Comparison of ENCODE assay signal across 31 cellular contexts in genomic region chr1:5809207-5809788, GRCh38.
"Had no signal": no experiment of that assay in that cellular context is flagged by ENCODE, and none has a peak within 500 bp of the region (broad histone marks: within the 10 kb centered on the region; RNA-seq: fewer than 3 reads in every experiment).

No MANE protein-coding gene starts in this region.

- H3K27ac Mint-ChIP-seq: dendritic cell treated with granulocyte-macrophage colony-stimulating factor and Interleukin-4, amounts not matched to agents 40 ng/mL and 50 ng/mL, for 4 days; endodermal cell; mesothelial cell of epicardium; naive B cell; natural killer cell treated with Interleukin-12 subunit alpha and Interleukin-12 subunit beta and Interleukin-15 and Interleukin-18, amount 100 ng/mL, for 72 hours; neural progenitor cell; progenitor cell of endocrine pancreas; stimulated activated naive CD8-positive, alpha-beta T cell treated with anti-CD3 and anti-CD28 coated beads, Interleukin-15, amount 100 ng/mL, for 72 hours; type B pancreatic cell had no signal

- H3K4me1 ChIP-seq: gastrocnemius medialis, left lung, neural progenitor cell, parathyroid adenoma, thyroid gland, uterus had no signal

- ATAC-seq: esophagus mucosa; gastrocnemius medialis; left cardiac atrium; left lung; mucosa of descending colon; natural killer cell treated with Interleukin-12 subunit alpha and Interleukin-12 subunit beta and Interleukin-15 and Interleukin-18, amount 100 ng/mL, for 72 hours; sciatic nerve; stimulated activated naive CD8-positive, alpha-beta T cell treated with anti-CD3 and anti-CD28 coated beads, Interleukin-15, amount 100 ng/mL, for 72 hours had no signal

- FAIRE-seq: colon, islet of Langerhans had no signal

- H3K4me1 Mint-ChIP-seq: endodermal cell; mesothelial cell of epicardium; naive B cell; stimulated activated naive CD8-positive, alpha-beta T cell treated with anti-CD3 and anti-CD28 coated beads, Interleukin-15, amount 100 ng/mL, for 72 hours had no signal

- H3K36me3 Mint-ChIP-seq: mesothelial cell of epicardium; naive B cell; natural killer cell treated with Interleukin-12 subunit alpha and Interleukin-12 subunit beta and Interleukin-15 and Interleukin-18, amount 100 ng/mL, for 72 hours; neural progenitor cell; type B pancreatic cell had no signal

- H2AFZ ChIP-seq: neural progenitor cell, parathyroid adenoma had no signal

- DNase-seq: effector CD8-positive, alpha-beta T cell; endodermal cell; foreskin fibroblast; gastrocnemius medialis; head of caudate nucleus; left cardiac atrium; mesenchymal stem cell; mucosa of descending colon; naive B cell; stimulated activated CD4-positive, alpha-beta T cell treated with anti-CD3 and anti-CD28 coated beads, Interleukin-12 subunit alpha, Interleukin-12 subunit beta, amount 100 ng/mL, for 4 hours; stimulated activated CD4-positive, alpha-beta T cell treated with anti-CD3 and anti-CD28 coated beads, Interleukin-1b, Interleukin-23, amount 100 ng/mL, for 48 hours; stimulated activated CD4-positive, alpha-beta T cell treated with anti-CD3 and anti-CD28 coated beads, Interleukin-4, amount 100 ng/mL, for 1 hour; stimulated activated CD8-positive, alpha-beta memory T cell treated with anti-CD3 and anti-CD28 coated beads, Interleukin-4, amount 100 ng/mL, for 48 hours; stimulated activated naive CD4-positive, alpha-beta T cell; stimulated activated naive CD8-positive, alpha-beta T cell treated with anti-CD3 and anti-CD28 coated beads, Interleukin-15, amount 100 ng/mL, for 72 hours; thyroid gland; uterus had no signal

- H3K4me3 ChIP-seq: gastrocnemius medialis, left lung, mucosa of descending colon, neural progenitor cell, smooth muscle cell, thyroid gland, uterus had no signal

- H3K36me3 ChIP-seq: gastrocnemius medialis, left lung, neural progenitor cell, thyroid gland, uterus had no signal

- H3K4me2 ChIP-seq: neural progenitor cell, smooth muscle cell had no signal

- H3K79me2 ChIP-seq: parathyroid adenoma had no signal

- H3K27ac ChIP-seq: epithelial cell of prostate, gastrocnemius medialis, left lung, neural progenitor cell, parathyroid adenoma, thyroid gland, uterus had no signal

- H3K9me3 Mint-ChIP-seq: dendritic cell treated with granulocyte-macrophage colony-stimulating factor and Interleukin-4, amounts not matched to agents 40 ng/mL and 50 ng/mL, for 4 days; endodermal cell; mesothelial cell of epicardium; naive B cell; natural killer cell treated with Interleukin-12 subunit alpha and Interleukin-12 subunit beta and Interleukin-15 and Interleukin-18, amount 100 ng/mL, for 72 hours; neural progenitor cell; stimulated activated naive CD8-positive, alpha-beta T cell treated with anti-CD3 and anti-CD28 coated beads, Interleukin-15, amount 100 ng/mL, for 72 hours; type B pancreatic cell had no signal

- H3K9me3 ChIP-seq: gastrocnemius medialis, left lung, mucosa of descending colon, thyroid gland, uterus had no signal

- H3K27me3 ChIP-seq: neural progenitor cell, thyroid gland, uterus had no signal

- H3K4me3 Mint-ChIP-seq: dendritic cell treated with granulocyte-macrophage colony-stimulating factor and Interleukin-4, amounts not matched to agents 40 ng/mL and 50 ng/mL, for 4 days; endodermal cell; mesothelial cell of epicardium; naive B cell; natural killer cell treated with Interleukin-12 subunit alpha and Interleukin-12 subunit beta and Interleukin-15 and Interleukin-18, amount 100 ng/mL, for 72 hours; neural progenitor cell; stimulated activated naive CD8-positive, alpha-beta T cell treated with anti-CD3 and anti-CD28 coated beads, Interleukin-15, amount 100 ng/mL, for 72 hours; type B pancreatic cell had no signal

- H3K9ac ChIP-seq: neural progenitor cell, parathyroid adenoma had no signal

- H3K27me3 Mint-ChIP-seq: natural killer cell treated with Interleukin-12 subunit alpha and Interleukin-12 subunit beta and Interleukin-15 and Interleukin-18, amount 100 ng/mL, for 72 hours; stimulated activated naive CD8-positive, alpha-beta T cell treated with anti-CD3 and anti-CD28 coated beads, Interleukin-15, amount 100 ng/mL, for 72 hours had no signal
